ENCODE assay signal across 8 cellular contexts in the genomic region with DNA sequence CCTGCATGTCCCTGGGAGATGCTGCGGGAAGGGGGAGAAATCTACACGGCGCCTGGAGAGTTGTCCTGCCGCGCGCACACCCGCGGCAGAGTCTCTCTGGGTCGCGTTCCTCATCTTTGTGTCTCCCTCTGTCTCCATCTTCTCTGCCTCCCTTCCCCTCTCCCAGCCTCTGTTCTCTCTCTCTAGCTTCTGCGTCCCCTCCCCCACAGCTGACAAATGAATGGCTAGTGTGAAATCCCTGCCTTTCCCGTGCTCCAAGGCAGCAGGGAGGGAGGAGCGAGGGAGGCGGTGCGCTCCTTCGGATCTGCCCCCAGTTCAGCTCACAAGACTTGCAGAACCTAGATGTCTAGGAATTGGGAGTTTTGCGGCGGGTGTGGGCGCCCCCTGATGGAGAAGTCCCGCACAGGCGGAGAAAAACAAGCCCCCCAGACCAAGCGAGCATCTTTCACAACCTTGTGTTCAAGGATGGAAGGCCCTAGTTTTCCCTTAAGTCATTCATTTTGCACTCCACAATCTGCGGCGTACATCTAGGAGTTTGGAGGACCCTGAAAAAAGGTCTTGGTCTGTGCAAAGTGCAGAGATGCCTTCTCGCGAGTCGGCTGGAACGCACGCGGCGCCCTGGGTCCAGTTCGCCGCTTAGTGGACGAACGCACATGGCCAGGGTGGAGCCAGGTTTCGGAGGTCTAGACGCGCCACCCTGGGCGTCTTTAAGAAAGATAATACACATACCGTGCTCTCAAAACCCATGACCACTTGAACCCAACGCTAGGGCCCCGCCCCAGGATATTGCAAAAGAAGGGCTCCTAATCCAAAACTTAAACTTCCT. TPM values are rescaled to one million over a fixed set of nuclear protein-coding genes. Genes with fewer than 3 reads are reported as not detected.
DNase-seq lines count a peak whose midpoint lies in the region; ATAC-seq and TF ChIP-seq lines count a peak whose summit lies in the region.

No MANE protein-coding gene starts in this region.

- no peak for TF ChIP-seq EP300 in transverse colon (IDR thresholded peaks at IDR 0.05; ENCODE audit: low read depth)

- H3K4me1 Mint-ChIP-seq in natural killer cell treated with Interleukin-12 subunit alpha and Interleukin-12 subunit beta and Interleukin-15 and Interleukin-18, amount 100 ng/mL, for 72 hours (ENCODE audit: low read depth in 2 of 2): peaks cover 17 to 20% of the 10 kb centered on the region in 2 donors

- intact Hi-C loops in transverse colon (cut with DNase I; ENCODE audit: low total_unique reads): no loop called here

- H3K27me3 ChIP-seq in transverse colon: peaks cover 99% of the 10 kb centered on the region

- H3K9me3 Mint-ChIP-seq in natural killer cell treated with Interleukin-12 subunit alpha and Interleukin-12 subunit beta and Interleukin-15 and Interleukin-18, amount 100 ng/mL, for 72 hours: no peaks in the 10 kb centered on the region

- WGBS in transverse colon (ENCODE audit: low coverage in 1 of 2), 2 donors: 0 to 1% methylated on average over 10 to 40 of the region's 42 CpGs

- peaks cover 9% of the 10 kb centered on the region for H3K36me3 Mint-ChIP-seq in natural killer cell treated with Interleukin-12 subunit alpha and Interleukin-12 subunit beta and Interleukin-15 and Interleukin-18, amount 100 ng/mL, for 72 hours

- TF ChIP-seq CTCF in GM20000 (IDR thresholded peaks at IDR 0.05; ENCODE audit: extremely low read depth, missing control alignments): peak; percentile 75
- peak; percentile 46 to 57 (median 52) for TF ChIP-seq CTCF in transverse colon (IDR thresholded peaks at IDR 0.05)

- peak overlapping the region; percentile 89 for H3K4me3 Mint-ChIP-seq in natural killer cell treated with Interleukin-12 subunit alpha and Interleukin-12 subunit beta and Interleukin-15 and Interleukin-18, amount 100 ng/mL, for 72 hours

- H3K9me3 ChIP-seq in transverse colon: no peaks in the 10 kb centered on the region

- in situ Hi-C loops in transverse colon (cut with MboI; ENCODE audit: low pct_ligation_motif_present in 1 of 4, low pct_unique_long_range_greater_than_20kb in 1 of 4, low sequenced_read_pairs in 3 of 4): no loop called here

- peak overlapping the region; percentile 64 to 79 (median 72) for H3K27ac ChIP-seq in transverse colon

- peak; percentile 80 for ATAC-seq in HG03571 (IDR thresholded peaks at IDR 0.05; ENCODE audit: unreplicated experiment)
- ATAC-seq in natural killer cell treated with Interleukin-12 subunit alpha and Interleukin-12 subunit beta and Interleukin-15 and Interleukin-18, amount 100 ng/mL, for 72 hours: peak; percentile 58 to 70

- H3K27ac Mint-ChIP-seq in natural killer cell treated with Interleukin-12 subunit alpha and Interleukin-12 subunit beta and Interleukin-15 and Interleukin-18, amount 100 ng/mL, for 72 hours: peak overlapping the region; percentile 43 to 44

- H3K4me1 ChIP-seq in transverse colon: peaks cover 4 to 42% (median 25%) of the 10 kb centered on the region in 4 donors

- DNase-seq in DMS 273 (lab: John Stamatoyannopoulos, UW; ENCODE audit: unreplicated experiment) (peak; percentile 90), GM20000 (ENCODE audit: low spot score) (peak; percentile 88), NOMO-1 treated with dmso at 0.1 percent for 144 hours (lab: John Stamatoyannopoulos, UW; ENCODE audit: unreplicated experiment) (peak; percentile 87), foreskin melanocyte (peak; percentile 92), transverse colon (peak; percentile 70)
- peak; percentile 51 for DNase-seq in activated naive CD4-positive, alpha-beta T cell treated with Interleukin-2 at 50 U/mL for 16 hours
- DNase-seq in natural killer cell treated with Interleukin-12 subunit alpha and Interleukin-12 subunit beta and Interleukin-15 and Interleukin-18, amount 100 ng/mL, for 72 hours (ENCODE audit: low spot score): no peak

- no peaks in the 10 kb centered on the region for H3K36me3 ChIP-seq in transverse colon

- peaks cover 45 to 70% of the 10 kb centered on the region in 2 donors for H3K27me3 Mint-ChIP-seq in natural killer cell treated with Interleukin-12 subunit alpha and Interleukin-12 subunit beta and Interleukin-15 and Interleukin-18, amount 100 ng/mL, for 72 hours

- H3K4me3 ChIP-seq in transverse colon: peak overlapping the region; percentile 21 to 53 (median 28)

- peak; percentile 31 for TF ChIP-seq POLR2A in transverse colon (IDR thresholded peaks at IDR 0.05)

RNA-seq across cellular contexts. Expression of a gene that starts 2.0 kb away (rescaled TPM):
- total RNA-seq in natural killer cell treated with Interleukin-12 subunit alpha and Interleukin-12 subunit beta and Interleukin-15 and Interleukin-18, amount 100 ng/mL, for 72 hours: under 1 TPM; 0.42 to 0.57 TPM
- 10 to 100 TPM in 2 of 4 donors, 1 to 10 TPM in 2; 9.4 to 49.2 (median 10.9) TPM for total RNA-seq in transverse colon

Comparison
In these comparisons a context has a peak if more than half of its experiments do, and no peak if none do; other contexts are left out.
1. RNA of a gene that starts 2.0 kb away (total RNA-seq): 9.4 to 49.2 TPM in transverse colon; 0.42 to 0.57 TPM in natural killer cell treated with Interleukin-12 subunit alpha and Interleukin-12 subunit beta and Interleukin-15 and Interleukin-18, amount 100 ng/mL, for 72 hours; every median in the first group is over 4 times any median in the second.